Comparison of ENCODE assay signal across 1 cellular context in genomic region chr15:33941279-33942063, GRCh38.
TF ChIP-seq lines count a peak whose summit lies in the region.

No MANE protein-coding gene starts in this region.

TF ChIP-seq in K562, 482 proteins besides CTCF, POLR2A, EP300 and RAD21:
- no peak for TF ChIP-seq CREB3L1 (IDR thresholded peaks at IDR 0.05; ENCODE audit: borderline replicate concordance, low read depth)
- TF ChIP-seq ZNF699 (CRISPR knock-in tag; IDR thresholded peaks at IDR 0.05; ENCODE audit: insufficient replicate concordance): no peak
- no peak for TF ChIP-seq CREBBP (IDR thresholded peaks at IDR 0.05; ENCODE audit: low read depth, low read length)
- no peak for TF ChIP-seq PHTF2 (CRISPR knock-in tag; IDR thresholded peaks at IDR 0.05)
- no peak for TF ChIP-seq EGR1 (conservative IDR thresholded peaks at IDR 0.05)
- TF ChIP-seq GTF2E2 (tag; IDR thresholded peaks at IDR 0.05): no peak
- TF ChIP-seq ZNF232 (CRISPR knock-in tag; IDR thresholded peaks at IDR 0.05): no peak
- TF ChIP-seq SOX6 (IDR thresholded peaks at IDR 0.05): no peak
- TF ChIP-seq MEIS2 (IDR thresholded peaks at IDR 0.05; ENCODE audit: partially characterized antibody): no peak
- TF ChIP-seq HMG20B (CRISPR knock-in tag; IDR thresholded peaks at IDR 0.05): no peak
- TF ChIP-seq TFAP4 (CRISPR knock-in tag; IDR thresholded peaks at IDR 0.05; ENCODE audit: borderline replicate concordance): no peak
- no peak for TF ChIP-seq ZNF124 (CRISPR knock-in tag; IDR thresholded peaks at IDR 0.05)
- no peak for TF ChIP-seq ZNF407 (IDR thresholded peaks at IDR 0.05; ENCODE audit: low read depth)
- TF ChIP-seq ZNF511 (CRISPR knock-in tag; IDR thresholded peaks at IDR 0.05): no peak
- TF ChIP-seq MCM3 (IDR thresholded peaks at IDR 0.05): no peak
- TF ChIP-seq HNRNPLL (IDR thresholded peaks at IDR 0.05; ENCODE audit: low read depth, low read length, poor library complexity, severe bottlenecking): no peak
- no peak for TF ChIP-seq ZNF143 (CRISPR knock-in tag; IDR thresholded peaks at IDR 0.05)
- no peak for TF ChIP-seq E2F8 (IDR thresholded peaks at IDR 0.05; ENCODE audit: low read depth, partially characterized antibody)
- no peak for TF ChIP-seq POLR2AphosphoS5 (IDR thresholded peaks at IDR 0.05; ENCODE audit: control insufficient read depth, insufficient read depth, low read depth, low read length)
